8 cellular contexts compared by ENCODE assay signal in genomic region chr14:34665785-34666425, GRCh38. TPM values are rescaled to one million over a fixed set of nuclear protein-coding genes. Genes with fewer than 3 reads are reported as not detected.
A peak's percentile ranks its signal among the peaks of the same experiment; 100 is the strongest.
DNase-seq lines count a peak whose midpoint lies in the region; ATAC-seq and TF ChIP-seq lines count a peak whose summit lies in the region.

No MANE protein-coding gene starts in this region.

- H4K5ac ChIP-seq in mesendoderm (ENCODE audit: low read length): no peak overlapping the region

- no peak overlapping the region for H3K23ac ChIP-seq in mesendoderm (ENCODE audit: low read length)

- H2AK5ac ChIP-seq in mesendoderm (ENCODE audit: low read length): no peak overlapping the region

- peak overlapping the region; percentile 86 for H3K27ac Mint-ChIP-seq in activated naive CD4-positive, alpha-beta T cell treated with anti-CD3 and anti-CD28 coated beads, Interleukin-2, amount 10 ng/mL, durations not matched to agents 7 days and 5 days
- H3K27ac Mint-ChIP-seq in activated naive CD4-positive, alpha-beta T cell treated with anti-CD3 and anti-CD28 coated beads, Interleukin-2, amount 50 U/mL, for 72 hours: no peak overlapping the region

- H3K27ac ChIP-seq in SK-N-SH (ENCODE audit: low read depth in 2 of 2, low read length in 1 of 2): peak overlapping the region; percentile 68 to 87; a peak in 3 of 4 replicates
- H3K27ac ChIP-seq in testis: no peak overlapping the region
- no peak overlapping the region for H3K27ac ChIP-seq in mesendoderm (ENCODE audit: low read depth, low read length)

- H3K9me3 Mint-ChIP-seq in activated naive CD4-positive, alpha-beta T cell treated with anti-CD3 and anti-CD28 coated beads, Interleukin-2, amount 10 ng/mL, durations not matched to agents 7 days and 5 days: no peaks in the 10 kb centered on the region
- H3K9me3 Mint-ChIP-seq in activated naive CD4-positive, alpha-beta T cell treated with anti-CD3 and anti-CD28 coated beads, Interleukin-2, amount 50 U/mL, for 72 hours: peaks cover 0 to 2% of the 10 kb centered on the region in 2 donors

- DNase-seq in activated naive CD4-positive, alpha-beta T cell treated with anti-CD3 and anti-CD28 coated beads, Interleukin-2, amount 10 ng/mL, durations not matched to agents 7 days and 5 days: no peak
- no peak for DNase-seq in activated naive CD4-positive, alpha-beta T cell treated with anti-CD3 and anti-CD28 coated beads, Interleukin-2, amount 50 U/mL, for 72 hours (ENCODE audit: low spot score in 2 of 2)
- DNase-seq in SK-N-SH (no peak), foreskin fibroblast (peak; percentile 87 to 93), testis (peak; percentile 32), DMS 273 (lab: John Stamatoyannopoulos, UW; ENCODE audit: unreplicated experiment) (no peak), mesendoderm (no peak)

- no peak for TF ChIP-seq POLR2A in testis (IDR thresholded peaks at IDR 0.05)

- CTCF ChIA-PET in activated naive CD4-positive, alpha-beta T cell treated with anti-CD3 and anti-CD28 coated beads, Interleukin-2, amount 10 ng/mL, durations not matched to agents 7 days and 5 days (lab: Charles Lee): no interaction called here
- CTCF ChIA-PET in SK-N-SH (lab: Yijun Ruan, JAX): no interaction called here

- ATAC-seq in activated naive CD4-positive, alpha-beta T cell treated with anti-CD3 and anti-CD28 coated beads, Interleukin-2, amount 50 U/mL, for 72 hours: no peak
- no peak for ATAC-seq in GM18873 (IDR thresholded peaks at IDR 0.05; ENCODE audit: low FRiP score, unreplicated experiment)

- peak overlapping the region; percentile 5; the same call in 1 of the 2 replicates for H3K4me2 ChIP-seq in SK-N-SH
- no peak overlapping the region for H3K4me2 ChIP-seq in mesendoderm (ENCODE audit: low read length)

- H3K9ac ChIP-seq in SK-N-SH (peak overlapping the region; percentile 26; the same call in 1 of the 2 replicates), mesendoderm (ENCODE audit: low read length) (no peak overlapping the region)

- H3K27me3 ChIP-seq in SK-N-SH (ENCODE audit: insufficient read depth) (no peaks in the 10 kb centered on the region), testis (no peaks in the 10 kb centered on the region), mesendoderm (ENCODE audit: insufficient read depth, low read length, poor library complexity) (no peaks in the 10 kb centered on the region)

- no peak overlapping the region for H2BK120ac ChIP-seq in mesendoderm (ENCODE audit: low read depth, low read length)

- no peak overlapping the region for H3K56ac ChIP-seq in mesendoderm (ENCODE audit: low read length)

- H2AFZ ChIP-seq in SK-N-SH (ENCODE audit: low read depth): peak overlapping the region; percentile 73

- no peak overlapping the region for H3K4me3 Mint-ChIP-seq in activated naive CD4-positive, alpha-beta T cell treated with anti-CD3 and anti-CD28 coated beads, Interleukin-2, amount 10 ng/mL, durations not matched to agents 7 days and 5 days

- H3K36me3 ChIP-seq in SK-N-SH (replicated peaks in 1 of 2; ENCODE audit: control insufficient read depth in 1 of 2, insufficient read depth in 2 of 2, low read length in 1 of 2) (no peaks in the 10 kb centered on the region), testis (ENCODE audit: low read depth, missing control alignments) (no peaks in the 10 kb centered on the region), mesendoderm (ENCODE audit: control insufficient read depth, insufficient read depth, low read length) (no peaks in the 10 kb centered on the region)

- no peak overlapping the region for H2BK5ac ChIP-seq in mesendoderm (ENCODE audit: low read length)

- no peak overlapping the region for H3K18ac ChIP-seq in mesendoderm (ENCODE audit: low read length)

- peaks cover 15% of the 10 kb centered on the region for H3F3A ChIP-seq in SK-N-SH (replicated peaks; ENCODE audit: insufficient read depth)

- peaks cover 5% of the 10 kb centered on the region for H3K4me1 Mint-ChIP-seq in activated naive CD4-positive, alpha-beta T cell treated with anti-CD3 and anti-CD28 coated beads, Interleukin-2, amount 10 ng/mL, durations not matched to agents 7 days and 5 days

- no peaks in the 10 kb centered on the region for H3K79me1 ChIP-seq in mesendoderm (ENCODE audit: low read length)

- no peaks in the 10 kb centered on the region for H3K36me3 Mint-ChIP-seq in activated naive CD4-positive, alpha-beta T cell treated with anti-CD3 and anti-CD28 coated beads, Interleukin-2, amount 10 ng/mL, durations not matched to agents 7 days and 5 days
- peaks cover 0 to 5% of the 10 kb centered on the region in 2 donors for H3K36me3 Mint-ChIP-seq in activated naive CD4-positive, alpha-beta T cell treated with anti-CD3 and anti-CD28 coated beads, Interleukin-2, amount 50 U/mL, for 72 hours

- TF ChIP-seq EP300 in SK-N-SH (IDR thresholded peaks at IDR 0.05; ENCODE audit: borderline replicate concordance in 1 of 2, low read depth in 1 of 2, low read length in 1 of 2): peak in 1 of 2 experiments; percentile 63; a peak in 1 of 4 replicates

- WGBS in SK-N-SH (ENCODE audit: low lambda C conversion rate): 3% methylated on average over 2 of the region's 2 CpGs
- WGBS in testis, 2 donors: 53 to 61% methylated on average over 2 of the region's 2 CpGs
- no CpG with 5 or more reads among the region's 2 CpGs for WGBS in mesendoderm (ENCODE audit: extremely low coverage, insufficient coverage, low lambda C conversion rate)

- H3K4me1 ChIP-seq in SK-N-SH (ENCODE audit: control insufficient read depth in 1 of 2, insufficient read depth in 2 of 2, low read depth in 1 of 2, low read length in 1 of 2): peaks cover 0 to 19% of the 10 kb centered on the region in 2 experiments; a peak in 3 of 4 replicates
- no peaks in the 10 kb centered on the region for H3K4me1 ChIP-seq in testis
- H3K4me1 ChIP-seq in mesendoderm (ENCODE audit: control insufficient read depth, low read depth, low read length): no peaks in the 10 kb centered on the region

- no peak overlapping the region for H4K8ac ChIP-seq in mesendoderm (ENCODE audit: low read depth, low read length)

- TF ChIP-seq RAD21 in SK-N-SH (IDR thresholded peaks at IDR 0.05; ENCODE audit: low read length): no peak

- H3K9me3 ChIP-seq in SK-N-SH (no peaks in the 10 kb centered on the region), testis (no peaks in the 10 kb centered on the region)

- no peak overlapping the region for H2BK15ac ChIP-seq in mesendoderm (replicated peaks; ENCODE audit: low read depth)

- intact Hi-C loops in testis (cut with DNase I; ENCODE audit: low total_unique reads): no loop called here

- H3K27me3 Mint-ChIP-seq in activated naive CD4-positive, alpha-beta T cell treated with anti-CD3 and anti-CD28 coated beads, Interleukin-2, amount 10 ng/mL, durations not matched to agents 7 days and 5 days: peaks cover 12% of the 10 kb centered on the region

- H3K4me3 ChIP-seq in SK-N-SH (ENCODE audit: low read depth in 2 of 2, low read length in 1 of 2) (no peak overlapping the region), foreskin fibroblast (ENCODE audit: low read depth in 1 of 2, low read length in 2 of 2) (no peak overlapping the region), testis (no peak overlapping the region), mesendoderm (ENCODE audit: low read length) (no peak overlapping the region)

- H4K20me1 ChIP-seq in SK-N-SH (ENCODE audit: insufficient read depth): no peaks in the 10 kb centered on the region

- POLR2A ChIA-PET in SK-N-SH (lab: Yijun Ruan, JAX): no interaction called here

- TF ChIP-seq CTCF in SK-N-SH (IDR thresholded peaks at IDR 0.05) (no peak), foreskin fibroblast (IDR thresholded peaks at IDR 0.05; ENCODE audit: low read depth, low read length) (no peak), testis (IDR thresholded peaks at IDR 0.05) (no peak)

- H3K79me2 ChIP-seq in SK-N-SH (ENCODE audit: insufficient read depth) (no peaks in the 10 kb centered on the region), mesendoderm (ENCODE audit: control insufficient read depth, insufficient read depth, low read length) (no peaks in the 10 kb centered on the region)

- no peak overlapping the region for H3K4ac ChIP-seq in mesendoderm (ENCODE audit: low read depth, low read length)

- no peaks in the 10 kb centered on the region for H3K9me2 ChIP-seq in SK-N-SH

TF ChIP-seq in SK-N-SH, 30 proteins besides CTCF, POLR2A, EP300 and RAD21 (continues in another document):
- 0 out of 2 replicates have a peak, but pooled peaks have one; percentile 8 for TF ChIP-seq ELF1 (IDR thresholded peaks at IDR 0.05)
- TF ChIP-seq, protein P1, sequence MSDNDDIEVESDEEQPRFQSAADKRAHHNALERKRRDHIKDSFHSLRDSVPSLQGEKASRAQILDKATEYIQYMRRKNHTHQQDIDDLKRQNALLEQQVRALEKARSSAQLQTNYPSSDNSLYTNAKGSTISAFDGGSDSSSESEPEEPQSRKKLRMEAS (IDR thresholded peaks at IDR 0.05; ENCODE audit: low read depth): 0 out of 2 replicates have a peak, but pooled peaks have one; percentile 55

RNA-seq across cellular contexts. Expression of gene SNX6, which starts 36.0 kb away (rescaled TPM):
- 100 to 1,000 TPM in 1 of 2 donors, 10 to 100 TPM in 1; 78.0 to 109 TPM for total RNA-seq in activated naive CD4-positive, alpha-beta T cell treated with anti-CD3 and anti-CD28 coated beads, Interleukin-2, amount 50 U/mL, for 72 hours
- polyA plus RNA-seq in SK-N-SH (2012; rRNA removed) (33.1 and 67.0 TPM in 2 replicates), testis (ENCODE audit: insufficient read depth, low read depth, low replicate concordance) (74.8 TPM)
- 79.5 and 85.6 TPM in 2 replicates for polyA plus RNA-seq in SK-N-SH (2012; cell fraction: cytosol; rRNA removed)
- polyA plus RNA-seq in SK-N-SH (2012; cell fraction: nucleus; rRNA removed): 17.0 and 30.7 TPM in 2 replicates
- 100 to 1,000 TPM; 105 to 123 TPM for total RNA-seq in testis
- polyA plus RNA-seq in mesendoderm (2013, experiment 1 of 2): 58.0 TPM
- polyA plus RNA-seq in mesendoderm (2013, experiment 2 of 2): 57.4 TPM

RNA-seq across cellular contexts. Expression of gene CFL2, which starts 48.5 kb away (rescaled TPM):
- total RNA-seq in activated naive CD4-positive, alpha-beta T cell treated with anti-CD3 and anti-CD28 coated beads, Interleukin-2, amount 50 U/mL, for 72 hours: 1 to 10 TPM; 2.9 to 6.0 TPM
- 48.1 and 60.9 TPM in 2 replicates for polyA plus RNA-seq in SK-N-SH (2012; rRNA removed)
- 79.2 and 118 TPM in 2 replicates for polyA plus RNA-seq in SK-N-SH (2012; cell fraction: cytosol; rRNA removed)
- polyA plus RNA-seq in SK-N-SH (2012; cell fraction: nucleus; rRNA removed): 11.8 and 30.0 TPM in 2 replicates
- 10 to 100 TPM; 66.8 to 67.7 TPM for total RNA-seq in testis
- polyA plus RNA-seq in testis (ENCODE audit: insufficient read depth, low read depth, low replicate concordance): 92.4 TPM
- 25.3 TPM for polyA plus RNA-seq in mesendoderm (2013, experiment 1 of 2)
- polyA plus RNA-seq in mesendoderm (2013, experiment 2 of 2): 26.6 TPM

Comparison
In these comparisons a context has a peak if more than half of its experiments do, and no peak if none do; other contexts are left out.
1. DNase-seq: peak in foreskin fibroblast (2 of 2) and testis (single experiment); none in activated naive CD4-positive, alpha-beta T cell treated with anti-CD3 and anti-CD28 coated beads, Interleukin-2, amount 10 ng/mL, durations not matched to agents 7 days and 5 days (single experiment), activated naive CD4-positive, alpha-beta T cell treated with anti-CD3 and anti-CD28 coated beads, Interleukin-2, amount 50 U/mL, for 72 hours (0 of 2), SK-N-SH (single experiment), DMS 273 (single experiment) and mesendoderm (single experiment).
2. H3K27ac ChIP-seq: peak in SK-N-SH (2 of 2); none in testis (0 of 2) and mesendoderm (single experiment).
3. RNA of gene CFL2, which starts 48.5 kb away (total RNA-seq): 66.8 to 67.7 TPM in testis; 2.9 to 6.0 TPM in activated naive CD4-positive, alpha-beta T cell treated with anti-CD3 and anti-CD28 coated beads, Interleukin-2, amount 50 U/mL, for 72 hours; every median in the first group is over 4 times any median in the second.